ENCODE assay signal across 14 cellular contexts in the genomic region with DNA sequence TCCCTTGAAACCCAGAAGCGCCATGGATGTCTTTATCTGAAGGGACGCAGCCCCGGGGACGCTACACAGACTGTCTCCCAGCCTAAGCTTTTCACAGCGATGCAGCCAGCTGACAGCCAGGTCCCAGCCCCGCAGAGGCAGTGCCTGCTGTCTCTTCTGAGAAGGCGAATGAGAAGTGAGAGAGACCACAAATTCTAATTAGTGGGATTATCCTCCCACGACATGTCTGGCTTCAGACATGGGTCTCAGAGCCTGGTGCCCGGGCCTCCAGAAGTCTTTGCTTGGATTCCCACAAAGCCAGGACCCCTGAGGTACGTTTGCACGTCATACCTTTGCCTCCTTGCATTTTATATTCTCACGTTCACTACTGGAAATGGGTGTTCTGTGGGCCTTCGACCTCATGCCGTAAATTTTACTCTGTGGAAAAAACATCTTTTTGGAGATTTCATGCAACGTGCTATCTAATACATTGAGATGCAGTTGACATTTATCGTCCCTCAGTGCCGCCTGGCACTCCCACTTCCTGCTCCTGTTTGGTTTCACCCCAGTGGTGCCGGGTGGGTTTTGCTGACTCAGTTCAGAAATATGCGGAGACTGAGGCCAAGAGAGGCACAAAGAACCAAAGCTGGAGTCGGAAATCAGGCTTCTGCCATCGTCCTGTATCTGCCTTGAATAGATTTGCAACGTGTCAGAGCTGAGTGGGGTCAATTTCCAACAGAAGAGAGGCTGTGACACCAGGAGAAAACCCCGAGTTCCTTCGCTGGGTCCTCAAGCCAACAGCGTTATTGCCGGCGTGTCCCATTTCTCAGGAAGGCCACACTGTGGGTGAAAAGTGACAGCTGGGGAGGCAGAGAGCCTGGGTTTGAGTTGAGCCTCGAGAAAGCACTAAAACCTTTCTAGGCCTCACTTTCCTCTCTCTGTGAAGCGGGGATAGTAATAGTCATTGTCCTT.
DNase-seq lines count a peak whose midpoint lies in the region; ATAC-seq, FAIRE-seq and TF ChIP-seq lines count a peak whose summit lies in the region.
"Had no signal": no experiment of that assay in that cellular context is flagged by ENCODE, and none has a peak within 500 bp of the region (broad histone marks: within the 10 kb centered on the region; RNA-seq: fewer than 3 reads in every experiment).

No MANE protein-coding gene starts in this region.

- H3K4me3 ChIP-seq in PC-3 (ENCODE audit: low read length) (no peak overlapping the region), endodermal cell (ENCODE audit: low read length) (no peak overlapping the region), neural progenitor cell (no peak overlapping the region), pancreas (no peak overlapping the region)
- H3K4me3 ChIP-seq in effector memory CD4-positive, alpha-beta T cell (ENCODE audit: insufficient read depth, low read depth, low read length, poor library complexity, severe bottlenecking), result no peak overlapping the region
- H3K4me3 ChIP-seq: dorsolateral prefrontal cortex, Peyer's patch had no signal

- H3K9me3 ChIP-seq in PC-3 (ENCODE audit: low read length) (no peaks in the 10 kb centered on the region), endodermal cell (ENCODE audit: control insufficient read depth, low read length) (no peaks in the 10 kb centered on the region), neural progenitor cell (ENCODE audit: low read depth) (no peaks in the 10 kb centered on the region), pancreas (no peaks in the 10 kb centered on the region)
- no peaks in the 10 kb centered on the region for H3K9me3 ChIP-seq in effector memory CD4-positive, alpha-beta T cell (ENCODE audit: control insufficient read depth, low read length)
- H3K9me3 ChIP-seq: Peyer's patch had no signal

- H2AFZ ChIP-seq in PC-3 (ENCODE audit: low read length) (0 out of 2 replicates have a peak overlapping the region, but pooled peaks have one; percentile 30), neural progenitor cell (replicated peaks) (peak overlapping the region; percentile 53)

- H3K36me3 ChIP-seq in PC-3 (ENCODE audit: low read depth, low read length) (no peaks in the 10 kb centered on the region), endodermal cell (ENCODE audit: control insufficient read depth, insufficient read depth, low read length) (no peaks in the 10 kb centered on the region), neural progenitor cell (no peaks in the 10 kb centered on the region), pancreas (no peaks in the 10 kb centered on the region)
- H3K36me3 ChIP-seq in effector memory CD4-positive, alpha-beta T cell (ENCODE audit: control insufficient read depth, insufficient read depth, low read length), result no peaks in the 10 kb centered on the region
- H3K36me3 ChIP-seq: Peyer's patch had no signal

- no peaks in the 10 kb centered on the region for H3K9me2 ChIP-seq in PC-3 (replicated peaks; ENCODE audit: low read length)

- ATAC-seq in PC-3 (peak; percentile 20; the same call in 1 of the 2 replicates), pancreas (no peak), GM21360 (IDR thresholded peaks at IDR 0.05; ENCODE audit: unreplicated experiment) (no peak)

- H3K27me3 Mint-ChIP-seq in endodermal cell (ENCODE audit: insufficient read depth), result peaks cover 3% of the 10 kb centered on the region
- H3K27me3 Mint-ChIP-seq in neural progenitor cell (ENCODE audit: insufficient read depth, low read depth), result peaks cover 5% of the 10 kb centered on the region

- H3K9ac ChIP-seq in PC-3 (ENCODE audit: low read length), result no peak overlapping the region
- H3K9ac ChIP-seq in endodermal cell (ENCODE audit: extremely low read depth, low read length, poor library complexity, severe bottlenecking), result no peak overlapping the region
- H3K9ac ChIP-seq in neural progenitor cell, result peak overlapping the region; percentile 49

- no peak for TF ChIP-seq CTCF in PC-3 (conservative IDR thresholded peaks at IDR 0.05; ENCODE audit: low read depth, low read length)
- TF ChIP-seq CTCF in endodermal cell (conservative IDR thresholded peaks at IDR 0.05), result no peak
- TF ChIP-seq CTCF in neural progenitor cell (IDR thresholded peaks at IDR 0.05), result no peak
- no peak for TF ChIP-seq CTCF in pancreas (IDR thresholded peaks at IDR 0.05)

- intact Hi-C loops in PC-3 (cut with micrococcal nuclease), result no loop called here
- intact Hi-C loops in pancreas (cut with DNase I), result no loop called here

- H3F3A ChIP-seq in PC-3 (ENCODE audit: low read length, unreplicated experiment) (no peaks in the 10 kb centered on the region), neural progenitor cell (ENCODE audit: low read depth) (no peaks in the 10 kb centered on the region)

- H3K27ac ChIP-seq in PC-3 (ENCODE audit: low read length) (no peak overlapping the region), endodermal cell (ENCODE audit: low read depth, low read length) (no peak overlapping the region), neural progenitor cell (no peak overlapping the region), pancreas (no peak overlapping the region)
- H3K27ac ChIP-seq in effector memory CD4-positive, alpha-beta T cell (ENCODE audit: insufficient read depth, low read length, poor library complexity, severe bottlenecking), result no peak overlapping the region
- H3K27ac ChIP-seq: dorsolateral prefrontal cortex, Peyer's patch, VCaP had no signal

- H3K4me3 Mint-ChIP-seq in endodermal cell (no peak overlapping the region), neural progenitor cell (no peak overlapping the region)
- H3K4me3 Mint-ChIP-seq: natural killer cell treated with Interleukin-12 subunit alpha and Interleukin-12 subunit beta and Interleukin-15 and Interleukin-18, amount 100 ng/mL, for 72 hours had no signal

- 71 to 74% methylated on average over 21 to 29 of the region's 29 CpGs for WGBS in endodermal cell (ENCODE audit: insufficient coverage in 1 of 2, insufficient read length in 1 of 2), 2 experiments
- 68% methylated on average over 29 of the region's 29 CpGs for WGBS in pancreas, 2 donors

- H3K9me3 Mint-ChIP-seq in endodermal cell (peaks cover 2% of the 10 kb centered on the region), neural progenitor cell (no peaks in the 10 kb centered on the region)
- H3K9me3 Mint-ChIP-seq: natural killer cell treated with Interleukin-12 subunit alpha and Interleukin-12 subunit beta and Interleukin-15 and Interleukin-18, amount 100 ng/mL, for 72 hours had no signal

- no peaks in the 10 kb centered on the region for H4K20me1 ChIP-seq in PC-3 (ENCODE audit: low read length)
- H4K20me1 ChIP-seq in neural progenitor cell (ENCODE audit: low read depth), result no peaks in the 10 kb centered on the region

- H3K27me3 ChIP-seq in PC-3 (ENCODE audit: low read length) (no peaks in the 10 kb centered on the region), endodermal cell (ENCODE audit: control insufficient read depth, insufficient read depth, low read length, poor library complexity, severe bottlenecking) (no peaks in the 10 kb centered on the region), neural progenitor cell (no peaks in the 10 kb centered on the region), pancreas (peaks cover 0 to 4% (median 0%) of the 10 kb centered on the region in 4 donors)
- no peaks in the 10 kb centered on the region for H3K27me3 ChIP-seq in effector memory CD4-positive, alpha-beta T cell (replicated peaks; ENCODE audit: control insufficient read depth, insufficient read depth, low read length, poor library complexity, severe bottlenecking)
- H3K27me3 ChIP-seq: Peyer's patch had no signal

- H3K4me1 Mint-ChIP-seq in endodermal cell, result peaks cover 6% of the 10 kb centered on the region
- peaks cover 14% of the 10 kb centered on the region for H3K4me1 Mint-ChIP-seq in neural progenitor cell

- FAIRE-seq in pancreas (lab: Jason Lieb, UNC), result no peak

- CTCF ChIA-PET in PC-3 (lab: Charles Lee), result no interaction called here

- H3K4me1 ChIP-seq in PC-3 (ENCODE audit: insufficient read depth, low read length) (peaks cover 10% of the 10 kb centered on the region), endodermal cell (ENCODE audit: control insufficient read depth, insufficient read depth, low read length) (no peaks in the 10 kb centered on the region), neural progenitor cell (peaks cover 10% of the 10 kb centered on the region), pancreas (no peaks in the 10 kb centered on the region)
- no peaks in the 10 kb centered on the region for H3K4me1 ChIP-seq in effector memory CD4-positive, alpha-beta T cell (ENCODE audit: control insufficient read depth, insufficient read depth, low read length, poor library complexity, severe bottlenecking)
- H3K4me1 ChIP-seq: Peyer's patch had no signal

- H3K27ac Mint-ChIP-seq in endodermal cell, result no peak overlapping the region
- H3K27ac Mint-ChIP-seq in neural progenitor cell, result peak overlapping the region; percentile 84
- H3K27ac Mint-ChIP-seq: natural killer cell treated with Interleukin-12 subunit alpha and Interleukin-12 subunit beta and Interleukin-15 and Interleukin-18, amount 100 ng/mL, for 72 hours had no signal

- peak overlapping the region; percentile 39 for H3K4me2 ChIP-seq in PC-3 (ENCODE audit: low read length)
- peak overlapping the region; percentile 36 for H3K4me2 ChIP-seq in neural progenitor cell

- POLR2A ChIA-PET in PC-3 (lab: Charles Lee; ENCODE audit: unreplicated experiment), result no interaction called here

- no peaks in the 10 kb centered on the region for H3K36me3 Mint-ChIP-seq in endodermal cell (ENCODE audit: low read depth)
- H3K36me3 Mint-ChIP-seq in neural progenitor cell, result peaks cover 1% of the 10 kb centered on the region
- H3K36me3 Mint-ChIP-seq: natural killer cell treated with Interleukin-12 subunit alpha and Interleukin-12 subunit beta and Interleukin-15 and Interleukin-18, amount 100 ng/mL, for 72 hours had no signal

- DNase-seq in GM03348 (ENCODE audit: low spot score), result peak; percentile 81
- peak; percentile 66 for DNase-seq in PC-3
- DNase-seq in endodermal cell, result peak; percentile 60
- DNase-seq in neural progenitor cell (ENCODE audit: low spot score), result peak; percentile 65
- no peak for DNase-seq in pancreas
- no peak for DNase-seq in effector memory CD4-positive, alpha-beta T cell
- no peak for DNase-seq in activated CD4-positive, alpha-beta T cell treated with anti-CD3 and anti-CD28 coated beads for 4 hours
- DNase-seq: dorsolateral prefrontal cortex; NCI-H2029; Peyer's patch; stimulated activated CD4-positive, alpha-beta T cell treated with anti-CD3 and anti-CD28 coated beads, Interleukin-2, amount 100 ng/mL, for 48 hours had no signal

- H3K79me2 ChIP-seq in PC-3 (ENCODE audit: low read length) (no peaks in the 10 kb centered on the region), neural progenitor cell (ENCODE audit: low read depth) (no peaks in the 10 kb centered on the region)

- BruUV-seq in PC-3 (replicated peaks; lab: Mats Ljungman, UMichigan), result no TSS peak

Comparison
In these comparisons a context has a peak if more than half of its experiments do, and no peak if none do; other contexts are left out.
1. DNase-seq: peak in GM03348 (single experiment), PC-3 (single experiment), endodermal cell (single experiment) and neural progenitor cell (single experiment); none in pancreas (0 of 6), effector memory CD4-positive, alpha-beta T cell (0 of 3) and activated CD4-positive, alpha-beta T cell treated with anti-CD3 and anti-CD28 coated beads for 4 hours (0 of 2).